ENCODE assay signal across 8 cellular contexts in genomic region chr13:39602614-39603366, GRCh38. TPM values are rescaled to one million over a fixed set of nuclear protein-coding genes. Genes with fewer than 3 reads are reported as not detected.
A peak's percentile ranks its signal among the peaks of the same experiment; 100 is the strongest.
DNase-seq lines count a peak whose midpoint lies in the region; ATAC-seq and TF ChIP-seq lines count a peak whose summit lies in the region.

TSS of gene LHFPL6 (minus strand) at chr13:39603193.

- H3K4me1 Mint-ChIP-seq in stimulated activated effector memory CD8-positive, alpha-beta T cell treated with anti-CD3 and anti-CD28 coated beads, Interleukin-12 subunit alpha, Interleukin-12 subunit beta, amount 100 ng/mL, for 72 hours: peaks cover 17% of the 10 kb centered on the region

- peak within 1 kb of the TSS; percentile 52 to 80 for H3K9ac ChIP-seq in mucosa of rectum (ENCODE audit: low read depth in 1 of 2, low read length in 2 of 2)

- peaks cover 63% of the 10 kb centered on the region for H3K27me3 ChIP-seq in BE2C
- peaks cover 4 to 5% of the 10 kb centered on the region in 2 donors for H3K27me3 ChIP-seq in mucosa of rectum (ENCODE audit: control insufficient read depth in 2 of 2, insufficient read depth in 2 of 2, low read length in 2 of 2)

- TF ChIP-seq CTCF in BE2C (IDR thresholded peaks at IDR 0.05; ENCODE audit: low read depth, low read length): no peak

- H3K27ac ChIP-seq in mucosa of rectum (ENCODE audit: low read depth in 2 of 2, low read length in 2 of 2): peak within 1 kb of the TSS; percentile 55 to 64

- H3K9me3 ChIP-seq in BE2C (no peaks in the 10 kb centered on the region), mucosa of rectum (ENCODE audit: control insufficient read depth in 2 of 2, low read length in 2 of 2) (no peaks in the 10 kb centered on the region)

- H3K36me3 Mint-ChIP-seq in stimulated activated effector memory CD8-positive, alpha-beta T cell treated with anti-CD3 and anti-CD28 coated beads, Interleukin-12 subunit alpha, Interleukin-12 subunit beta, amount 100 ng/mL, for 72 hours: no peaks in the 10 kb centered on the region

- H3K4me1 ChIP-seq in BE2C (no peaks in the 10 kb centered on the region), mucosa of rectum (ENCODE audit: control insufficient read depth in 2 of 2, insufficient read depth in 2 of 2, low read length in 2 of 2) (peaks cover 5 to 7% of the 10 kb centered on the region in 2 donors)

- H3K36me3 ChIP-seq in BE2C (no peaks in the 10 kb centered on the region), mucosa of rectum (ENCODE audit: control insufficient read depth in 2 of 2, insufficient read depth in 2 of 2, low read length in 2 of 2) (no peaks in the 10 kb centered on the region)

- peak within 1 kb of the TSS; percentile 60 for H3K4me3 ChIP-seq in BE2C (ENCODE audit: low read depth, low read length)
- H3K4me3 ChIP-seq in mucosa of rectum (ENCODE audit: low read length in 2 of 2): peak within 1 kb of the TSS; percentile 72 to 74

- H3K4me3 Mint-ChIP-seq in stimulated activated effector memory CD8-positive, alpha-beta T cell treated with anti-CD3 and anti-CD28 coated beads, Interleukin-12 subunit alpha, Interleukin-12 subunit beta, amount 100 ng/mL, for 72 hours: peak within 1 kb of the TSS; percentile 72

- H3K27ac Mint-ChIP-seq in stimulated activated effector memory CD8-positive, alpha-beta T cell treated with anti-CD3 and anti-CD28 coated beads, Interleukin-12 subunit alpha, Interleukin-12 subunit beta, amount 100 ng/mL, for 72 hours: no peak within 1 kb of the TSS

- H3K9me3 Mint-ChIP-seq in stimulated activated effector memory CD8-positive, alpha-beta T cell treated with anti-CD3 and anti-CD28 coated beads, Interleukin-12 subunit alpha, Interleukin-12 subunit beta, amount 100 ng/mL, for 72 hours: no peaks in the 10 kb centered on the region

- ATAC-seq in GM19328 (IDR thresholded peaks at IDR 0.05; ENCODE audit: unreplicated experiment) (peak; percentile 90), HG03442 (IDR thresholded peaks at IDR 0.05; ENCODE audit: unreplicated experiment) (peak; percentile 92), esophagus mucosa (peak; percentile 92)
- peak; percentile 94 for ATAC-seq in stimulated activated effector memory CD8-positive, alpha-beta T cell treated with anti-CD3 and anti-CD28 coated beads, Interleukin-12 subunit alpha, Interleukin-12 subunit beta, amount 100 ng/mL, for 72 hours

- DNase-seq in BE2C: peak; percentile 66
- peak; percentile 13 for DNase-seq in NOMO-1 treated with dmso at 0.1 percent for 144 hours (lab: John Stamatoyannopoulos, UW; ENCODE audit: unreplicated experiment)
- DNase-seq in activated T-cell treated with anti-CD3 and anti-CD28 coated beads for 48 hours (ENCODE audit: low read depth): peak; percentile 67
- DNase-seq in stimulated activated effector memory CD8-positive, alpha-beta T cell treated with anti-CD3 and anti-CD28 coated beads, Interleukin-12 subunit alpha, Interleukin-12 subunit beta, amount 100 ng/mL, for 72 hours (ENCODE audit: low spot score in 2 of 2): peak; percentile 36 to 77

RNA-seq across cellular contexts. Expression of gene LHFPL6, which starts in this region (rescaled TPM):
- polyA plus RNA-seq in BE2C (2012; ENCODE audit: insufficient read depth, insufficient read length, low read depth): not detected
- total RNA-seq in esophagus mucosa: 3.3 TPM

Comparison
In these comparisons a context has a peak if more than half of its experiments do, and no peak if none do; other contexts are left out.
1. Peak in every context shown above with its lines: DNase-seq, ATAC-seq, H3K4me3 ChIP-seq and H3K27ac ChIP-seq.
2. DNase-seq: peak in every context shown above with its lines; median percentile 67 in activated T-cell treated with anti-CD3 and anti-CD28 coated beads for 48 hours; 66 in BE2C; 56 in stimulated activated effector memory CD8-positive, alpha-beta T cell treated with anti-CD3 and anti-CD28 coated beads, Interleukin-12 subunit alpha, Interleukin-12 subunit beta, amount 100 ng/mL, for 72 hours; 13 in NOMO-1 treated with dmso at 0.1 percent for 144 hours.